Comparison of ENCODE assay signal across 16 cellular contexts in the genomic region with DNA sequence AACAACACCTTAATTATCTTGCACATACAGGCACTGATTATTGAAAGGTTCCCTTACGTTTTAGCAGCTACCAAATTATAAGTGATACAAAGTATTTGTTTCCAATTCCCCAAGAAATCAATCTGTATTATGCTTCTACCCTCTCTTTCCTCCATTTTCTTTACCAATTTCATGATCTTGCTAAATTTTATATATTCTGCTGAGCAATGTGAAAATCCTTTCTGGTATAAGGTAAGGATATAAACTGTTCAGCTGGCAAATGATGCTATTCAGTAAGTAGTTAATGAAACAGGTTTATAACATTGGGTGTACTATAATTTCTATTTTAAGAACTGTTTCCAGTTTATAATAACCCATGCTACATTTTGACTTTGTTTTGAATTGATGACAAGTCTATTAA. TPM values are rescaled to one million over a fixed set of nuclear protein-coding genes. Genes with fewer than 3 reads are reported as not detected.
DNase-seq lines count a peak whose midpoint lies in the region; ATAC-seq, FAIRE-seq and TF ChIP-seq lines count a peak whose summit lies in the region.
"Had no signal": no experiment of that assay in that cellular context is flagged by ENCODE, and none has a peak within 500 bp of the region (broad histone marks: within the 10 kb centered on the region; RNA-seq: fewer than 3 reads in every experiment).

No MANE protein-coding gene starts in this region.

- intact Hi-C loops in CD4-positive, alpha-beta memory T cell (cut with micrococcal nuclease) = loop anchor here (2.0 to 5.0 kb wide), 4 partner anchors 277 to 912 kb away; a partner anchor contains a TSS
- intact Hi-C loops in activated CD8-positive, alpha-beta T cell treated with anti-CD3 and anti-CD28 coated beads for 36 hours (cut with micrococcal nuclease) = loop anchor here (5.0 kb wide), 1 partner anchor 67 kb away; no protein-coding TSS in a partner anchor
- intact Hi-C loops in naive thymus-derived CD4-positive, alpha-beta T cell (cut with micrococcal nuclease) = loop anchor here (2.0 to 5.0 kb wide), 8 partner anchors 523 to 1142 kb away; a partner anchor contains a TSS
- intact Hi-C loops in kidney (cut with DNase I) = no loop called here

- TF ChIP-seq CTCF in A549 (IDR thresholded peaks at IDR 0.05) (no peak), kidney (IDR thresholded peaks at IDR 0.05; ENCODE audit: borderline replicate concordance, extremely low read depth, insufficient read depth) (no peak)
- TF ChIP-seq CTCF in activated CD8-positive, alpha-beta T cell treated with anti-CD3 and anti-CD28 coated beads for 36 hours (IDR thresholded peaks at IDR 0.05) = no peak

- no peak for TF ChIP-seq RAD21 in A549 (conservative IDR thresholded peaks at IDR 0.05 in 1 of 2, IDR thresholded peaks at IDR 0.05 in 1 of 2)

- DNase-seq in A549 (ENCODE audit: low read depth in 1 of 2, low spot score in 1 of 2) = no peak
- DNase-seq in CD4-positive, alpha-beta memory T cell = no peak
- DNase-seq in activated CD8-positive, alpha-beta T cell treated with anti-CD3 and anti-CD28 coated beads for 36 hours = no peak
- no peak for DNase-seq in naive thymus-derived CD4-positive, alpha-beta T cell
- DNase-seq in small intestine = no peak
- no peak for DNase-seq in kidney
- DNase-seq: activated CD4-positive, alpha-beta T cell treated with anti-CD3 and anti-CD28 coated beads, Interleukin-2, amount 50 U/mL, for 48 hours; H7; MV-4-11; NCI-H2171; ovary; stomach; uterus had no signal

- H3K36me3 Mint-ChIP-seq in CD4-positive, alpha-beta memory T cell = peaks cover 12 to 14% of the 10 kb centered on the region in 2 donors
- H3K36me3 Mint-ChIP-seq in activated CD8-positive, alpha-beta T cell treated with anti-CD3 and anti-CD28 coated beads for 36 hours (ENCODE audit: low read depth) = peaks cover 49% of the 10 kb centered on the region
- peaks cover 3 to 33% (median 12%) of the 10 kb centered on the region in 5 donors for H3K36me3 Mint-ChIP-seq in naive thymus-derived CD4-positive, alpha-beta T cell

- H3K4me3 ChIP-seq in A549 (no peak overlapping the region), small intestine (ENCODE audit: low read depth in 1 of 2, low read length in 2 of 2) (no peak overlapping the region), kidney (ENCODE audit: low read length in 2 of 2) (no peak overlapping the region)
- no peak overlapping the region for H3K4me3 ChIP-seq in CD4-positive, alpha-beta memory T cell (ENCODE audit: low read length in 2 of 2)
- no peak overlapping the region for H3K4me3 ChIP-seq in naive thymus-derived CD4-positive, alpha-beta T cell (ENCODE audit: low read length)

- ATAC-seq in A549 (no peak), HG02885 (IDR thresholded peaks at IDR 0.05; ENCODE audit: poor library complexity, unreplicated experiment) (no peak)
- ATAC-seq in activated CD8-positive, alpha-beta T cell treated with anti-CD3 and anti-CD28 coated beads for 36 hours = no peak
- ATAC-seq in naive thymus-derived CD4-positive, alpha-beta T cell = no peak

- no peak for TF ChIP-seq EP300 in A549 (IDR thresholded peaks at IDR 0.05)

- peak overlapping the region in 5 of 7 donors; percentile 68 to 95 (median 80) for H3K27ac Mint-ChIP-seq in CD4-positive, alpha-beta memory T cell
- peak overlapping the region; percentile 99 for H3K27ac Mint-ChIP-seq in activated CD8-positive, alpha-beta T cell treated with anti-CD3 and anti-CD28 coated beads for 36 hours
- peak overlapping the region; percentile 25 to 99 (median 94) for H3K27ac Mint-ChIP-seq in naive thymus-derived CD4-positive, alpha-beta T cell

- H3K9ac ChIP-seq in kidney (ENCODE audit: low read length in 2 of 2) = no peak overlapping the region

- H3K9me3 Mint-ChIP-seq in CD4-positive, alpha-beta memory T cell = peaks cover 0 to 6% (median 3%) of the 10 kb centered on the region in 8 donors
- peaks cover 7% of the 10 kb centered on the region for H3K9me3 Mint-ChIP-seq in activated CD8-positive, alpha-beta T cell treated with anti-CD3 and anti-CD28 coated beads for 36 hours
- peaks cover 0 to 11% (median 4%) of the 10 kb centered on the region in 11 donors for H3K9me3 Mint-ChIP-seq in naive thymus-derived CD4-positive, alpha-beta T cell

- 86% methylated on average over 1 of the region's 1 CpG for WGBS in A549 (ENCODE audit: missing lambda C conversion rate)
- WGBS in small intestine, 3 donors = 79 to 81% (median 80%) methylated on average over 1 of the region's 1 CpG

- no peaks in the 10 kb centered on the region for H3K27me3 ChIP-seq in CD4-positive, alpha-beta memory T cell (ENCODE audit: insufficient read depth, low read length)
- H3K27me3 ChIP-seq in naive thymus-derived CD4-positive, alpha-beta T cell (ENCODE audit: control insufficient read depth in 2 of 2, insufficient read depth in 2 of 2, low read length in 2 of 2) = no peaks in the 10 kb centered on the region
- H3K27me3 ChIP-seq in small intestine (ENCODE audit: control insufficient read depth in 2 of 2, insufficient read depth in 2 of 2, low read length in 2 of 2) = no peaks in the 10 kb centered on the region
- H3K27me3 ChIP-seq: ovary, stomach, uterus had no signal

- H3K4me1 ChIP-seq in A549 (no peaks in the 10 kb centered on the region), small intestine (ENCODE audit: control insufficient read depth in 2 of 2, insufficient read depth in 1 of 2, low read depth in 1 of 2, low read length in 1 of 2) (no peaks in the 10 kb centered on the region), kidney (ENCODE audit: control insufficient read depth in 1 of 2, insufficient read depth in 1 of 2, low read depth in 1 of 2, low read length in 2 of 2) (peaks cover 5 to 7% of the 10 kb centered on the region in 2 donors)
- H3K4me1 ChIP-seq in CD4-positive, alpha-beta memory T cell (ENCODE audit: insufficient read depth, low read length) = peaks cover 13% of the 10 kb centered on the region
- H3K4me1 ChIP-seq in naive thymus-derived CD4-positive, alpha-beta T cell (ENCODE audit: control insufficient read depth in 2 of 2, insufficient read depth in 2 of 2, low read length in 2 of 2) = peaks cover 9 to 16% of the 10 kb centered on the region in 2 donors

- POLR2A ChIA-PET in A549 (lab: Yijun Ruan, JAX) = no interaction called here
- POLR2A ChIA-PET in CD4-positive, alpha-beta memory T cell (lab: Charles Lee; ENCODE audit: partially characterized antibody) = interaction anchor here (1.6 to 2.6 kb wide), 4 partner anchors 9 to 299 kb away, joined by 4 to 13 read pairs (median 8); a partner anchor contains a TSS
- POLR2A ChIA-PET in activated CD8-positive, alpha-beta T cell treated with anti-CD3 and anti-CD28 coated beads for 36 hours (lab: Charles Lee) = interaction anchor here (2.5 kb wide), 1 partner anchor 12 kb away, joined by 7 read pairs; no protein-coding TSS in a partner anchor
- POLR2A ChIA-PET in naive thymus-derived CD4-positive, alpha-beta T cell (lab: Charles Lee) = interaction anchor here (1.1 to 3.1 kb wide), 2 partner anchors 12 to 402 kb away, joined by 3 to 8 read pairs; a partner anchor contains a TSS

- TF ChIP-seq POLR2A in A549 (IDR thresholded peaks at IDR 0.05; ENCODE audit: low read length) = no peak

- CTCF ChIA-PET in A549 (lab: Yijun Ruan, JAX) = interaction anchor here (0.8 to 2.2 kb wide), 2 partner anchors 54 to 127 kb away, joined by 3 to 6 read pairs; no protein-coding TSS in a partner anchor
- CTCF ChIA-PET in CD4-positive, alpha-beta memory T cell (lab: Charles Lee; ENCODE audit: partially characterized antibody) = interaction anchor here (1.6 kb wide), 2 partner anchors 54 to 126 kb away, joined by 5 read pairs; no protein-coding TSS in a partner anchor
- CTCF ChIA-PET in activated CD8-positive, alpha-beta T cell treated with anti-CD3 and anti-CD28 coated beads for 36 hours (lab: Charles Lee) = no interaction called here
- CTCF ChIA-PET in naive thymus-derived CD4-positive, alpha-beta T cell (lab: Charles Lee) = interaction anchor here (1.7 kb wide), 1 partner anchor 72 kb away, joined by 3 read pairs; no protein-coding TSS in a partner anchor

- H3K36me3 ChIP-seq in CD4-positive, alpha-beta memory T cell (ENCODE audit: insufficient read depth, low read length) = no peaks in the 10 kb centered on the region
- no peaks in the 10 kb centered on the region for H3K36me3 ChIP-seq in naive thymus-derived CD4-positive, alpha-beta T cell (ENCODE audit: control insufficient read depth in 2 of 3, insufficient read depth in 3 of 3, low read length in 3 of 3)
- H3K36me3 ChIP-seq in small intestine (ENCODE audit: control insufficient read depth in 2 of 2, insufficient read depth in 2 of 2, low read length in 2 of 2) (peaks cover 0 to 4% of the 10 kb centered on the region in 2 donors), kidney (ENCODE audit: control insufficient read depth in 1 of 2, insufficient read depth in 2 of 2, low read length in 2 of 2) (no peaks in the 10 kb centered on the region)
- H3K36me3 ChIP-seq: ovary, uterus had no signal

- no peak overlapping the region for H3K27ac ChIP-seq in A549
- no peak overlapping the region for H3K27ac ChIP-seq in CD4-positive, alpha-beta memory T cell (ENCODE audit: low read depth, low read length)
- H3K27ac ChIP-seq in naive thymus-derived CD4-positive, alpha-beta T cell (ENCODE audit: low read depth, low read length) = no peak overlapping the region
- no peak overlapping the region for H3K27ac ChIP-seq in small intestine (ENCODE audit: low read depth in 1 of 2, low read length in 1 of 2)
- H3K27ac ChIP-seq in kidney (ENCODE audit: low read depth in 2 of 2, low read length in 2 of 2) = no peak overlapping the region

- H3K9me3 ChIP-seq in A549 (0 out of 3 replicates have a peak, but pooled peaks cover 2% of the 10 kb centered on the region), small intestine (ENCODE audit: control insufficient read depth, low read depth) (no peaks in the 10 kb centered on the region), kidney (ENCODE audit: control insufficient read depth in 1 of 2, low read length in 2 of 2) (no peaks in the 10 kb centered on the region)
- H3K9me3 ChIP-seq in CD4-positive, alpha-beta memory T cell (ENCODE audit: control insufficient read depth in 1 of 2, low read length in 2 of 2) = no peaks in the 10 kb centered on the region
- no peaks in the 10 kb centered on the region for H3K9me3 ChIP-seq in naive thymus-derived CD4-positive, alpha-beta T cell (ENCODE audit: control insufficient read depth in 2 of 3, low read length in 3 of 3)
- H3K9me3 ChIP-seq: ovary, stomach, uterus had no signal

- H3K27me3 Mint-ChIP-seq in CD4-positive, alpha-beta memory T cell = no peaks in the 10 kb centered on the region
- H3K27me3 Mint-ChIP-seq in activated CD8-positive, alpha-beta T cell treated with anti-CD3 and anti-CD28 coated beads for 36 hours = no peaks in the 10 kb centered on the region
- H3K27me3 Mint-ChIP-seq in naive thymus-derived CD4-positive, alpha-beta T cell = no peaks in the 10 kb centered on the region

- peak overlapping the region; percentile 54 to 96 (median 63) for H3K4me3 Mint-ChIP-seq in CD4-positive, alpha-beta memory T cell
- peak overlapping the region; percentile 96 for H3K4me3 Mint-ChIP-seq in activated CD8-positive, alpha-beta T cell treated with anti-CD3 and anti-CD28 coated beads for 36 hours
- H3K4me3 Mint-ChIP-seq in naive thymus-derived CD4-positive, alpha-beta T cell = peak overlapping the region; percentile 53 to 99 (median 90)

- peaks cover 16 to 35% (median 25%) of the 10 kb centered on the region in 4 donors for H3K4me1 Mint-ChIP-seq in CD4-positive, alpha-beta memory T cell
- H3K4me1 Mint-ChIP-seq in activated CD8-positive, alpha-beta T cell treated with anti-CD3 and anti-CD28 coated beads for 36 hours (ENCODE audit: low read depth) = peaks cover 42% of the 10 kb centered on the region
- H3K4me1 Mint-ChIP-seq in naive thymus-derived CD4-positive, alpha-beta T cell = peaks cover 19 to 51% (median 43%) of the 10 kb centered on the region in 7 donors

- no peak for FAIRE-seq in A549 (lab: Jason Lieb, UNC)
- no peak for FAIRE-seq in small intestine (lab: Jason Lieb, UNC)
- FAIRE-seq in kidney (lab: Jason Lieb, UNC) = no peak
- FAIRE-seq: endothelial cell of umbilical vein, frontal cortex had no signal

- no peak overlapping the region for H3K4me2 ChIP-seq in A549

RNA-seq across cellular contexts. Expression of a gene that starts 1.0 kb away (rescaled TPM):
- polyA plus RNA-seq in A549 (2011; rRNA removed) (9.1 and 10.0 TPM in 2 replicates), A549 (2017; fragmentation: RNase III; extraction: RNeasy Plus Mini Kit Qiagen cat#74134 plus additional on column Dnase treatment) (7.3 to 9.0 TPM (median 8.1 TPM) in 3 replicates), small intestine (1 to 10 TPM; 2.5 to 7.0 (median 5.1) TPM), kidney (ENCODE audit: insufficient read depth, low read depth, low replicate concordance) (16.6 TPM)
- 2.7 and 3.9 TPM in 2 replicates for polyA plus RNA-seq in A549 (2012; cell fraction: cytosol; rRNA removed)
- 0.88 and 2.6 TPM in 2 replicates for polyA plus RNA-seq in A549 (2012; cell fraction: nucleus; rRNA removed)
- polyA minus RNA-seq in A549 (2011; rRNA and poly(A)+ RNA removed) = 2.2 and 3.0 TPM in 2 replicates
- total RNA-seq in CD4-positive, alpha-beta memory T cell = 1 to 10 TPM; 8.1 TPM
- polyA plus RNA-seq in CD4-positive, alpha-beta memory T cell = 10 to 100 TPM; 12.2 to 16.2 TPM
- total RNA-seq in activated CD8-positive, alpha-beta T cell treated with anti-CD3 and anti-CD28 coated beads for 36 hours = 10 to 100 TPM; 18.7 to 19.6 TPM
- total RNA-seq in naive thymus-derived CD4-positive, alpha-beta T cell = 10 to 100 TPM in 1 of 5 experiments, 1 to 10 TPM in 4; 4.2 to 11.2 (median 8.5) TPM
- polyA plus RNA-seq in naive thymus-derived CD4-positive, alpha-beta T cell = 10 to 100 TPM; 13.1 to 14.1 TPM
- total RNA-seq in kidney = 10.7 TPM
